Comparison of ENCODE assay signal across 15 cellular contexts in genomic region chr10:1171182-1171581, GRCh38.
"Had no signal": no experiment of that assay in that cellular context is flagged by ENCODE, and none has a peak within 500 bp of the region (broad histone marks: within the 10 kb centered on the region; RNA-seq: fewer than 3 reads in every experiment).

No MANE protein-coding gene starts in this region.

- DNase-seq: erythroblast; foreskin keratinocyte; hippocampal formation; kidney glomerular epithelial cell; mesendoderm; naive thymus-derived CD8-positive, alpha-beta T cell; small intestine; stimulated activated CD4-positive, alpha-beta T cell treated with anti-CD3 and anti-CD28 coated beads, Interleukin-12 subunit alpha, Interleukin-12 subunit beta, amount 100 ng/mL, for 4 hours; stimulated activated naive CD4-positive, alpha-beta T cell; thyroid gland had no signal

- H3K4me1 ChIP-seq: foreskin keratinocyte, right atrium auricular region, suprapubic skin, thyroid gland, upper lobe of right lung, vagina had no signal

- H3K27me3 ChIP-seq: foreskin keratinocyte, right atrium auricular region, thyroid gland, upper lobe of right lung, vagina had no signal

- H3K4me3 ChIP-seq: right atrium auricular region, suprapubic skin, thyroid gland, upper lobe of right lung, vagina had no signal

- ATAC-seq: foreskin keratinocyte; naive thymus-derived CD8-positive, alpha-beta T cell; upper lobe of right lung had no signal

- FAIRE-seq: colon, small intestine had no signal

- H3K36me3 ChIP-seq: right atrium auricular region, suprapubic skin, thyroid gland, upper lobe of right lung, vagina had no signal

- H3K9me3 ChIP-seq: right atrium auricular region, suprapubic skin, thyroid gland, upper lobe of right lung, vagina had no signal

- H3K27ac ChIP-seq: foreskin keratinocyte, right atrium auricular region, suprapubic skin, thyroid gland, upper lobe of right lung, vagina had no signal
